Comparison of ENCODE assay signal across 23 cellular contexts in genomic region chr12:108157856-108158255, GRCh38. TPM values are rescaled to one million over a fixed set of nuclear protein-coding genes. Genes with fewer than 3 reads are reported as not detected.
"Had no signal": no experiment of that assay in that cellular context is flagged by ENCODE, and none has a peak within 500 bp of the region (broad histone marks: within the 10 kb centered on the region; RNA-seq: fewer than 3 reads in every experiment).

No MANE protein-coding gene starts in this region.

- H3K4me1 Mint-ChIP-seq: IgD-negative memory B cell had no signal

- H3K9me3 ChIP-seq: SJCRH30 had no signal

- H3K4me1 ChIP-seq: SJCRH30 had no signal

- H3K4me3 Mint-ChIP-seq: IgD-negative memory B cell had no signal

- H3K27me3 Mint-ChIP-seq: IgD-negative memory B cell had no signal

- H3K4me3 ChIP-seq: K562, SJCRH30 had no signal

- H3K36me3 ChIP-seq: SJCRH30 had no signal

- DNase-seq: Kasumi-1, MM.1S, NCI-H1092 treated with DMSO at 0.1 percent for 48 hours, NCI-H1436, NCI-H187, NCI-H2029, NCI-H2081 treated with DMSO at 0.1 percent for 48 hours, NCI-H2171, NCI-H226, NCI-H446, NCI-H510A, NCI-H524 treated with DMSO at 0.1 percent for 48 hours, NCI-H69, NCI-H774, RPMI8226, SHP77 treated with DMSO at 0.1 percent for 48 hours, SJCRH30 had no signal

- ATAC-seq: SK-N-SH treated with all-trans-retinoic acid at 6 μM for 48 hours had no signal

- H3K27me3 ChIP-seq: SJCRH30 had no signal

- H3K27ac ChIP-seq: HL-60, KMS-11, SJCRH30 had no signal

- H3K36me3 Mint-ChIP-seq: IgD-negative memory B cell had no signal

RNA-seq across cellular contexts. Expression of gene WSCD2, which starts 28.8 kb away (rescaled TPM):
- total RNA-seq: M059J, SJCRH30 had no signal
